In the genomic region with DNA sequence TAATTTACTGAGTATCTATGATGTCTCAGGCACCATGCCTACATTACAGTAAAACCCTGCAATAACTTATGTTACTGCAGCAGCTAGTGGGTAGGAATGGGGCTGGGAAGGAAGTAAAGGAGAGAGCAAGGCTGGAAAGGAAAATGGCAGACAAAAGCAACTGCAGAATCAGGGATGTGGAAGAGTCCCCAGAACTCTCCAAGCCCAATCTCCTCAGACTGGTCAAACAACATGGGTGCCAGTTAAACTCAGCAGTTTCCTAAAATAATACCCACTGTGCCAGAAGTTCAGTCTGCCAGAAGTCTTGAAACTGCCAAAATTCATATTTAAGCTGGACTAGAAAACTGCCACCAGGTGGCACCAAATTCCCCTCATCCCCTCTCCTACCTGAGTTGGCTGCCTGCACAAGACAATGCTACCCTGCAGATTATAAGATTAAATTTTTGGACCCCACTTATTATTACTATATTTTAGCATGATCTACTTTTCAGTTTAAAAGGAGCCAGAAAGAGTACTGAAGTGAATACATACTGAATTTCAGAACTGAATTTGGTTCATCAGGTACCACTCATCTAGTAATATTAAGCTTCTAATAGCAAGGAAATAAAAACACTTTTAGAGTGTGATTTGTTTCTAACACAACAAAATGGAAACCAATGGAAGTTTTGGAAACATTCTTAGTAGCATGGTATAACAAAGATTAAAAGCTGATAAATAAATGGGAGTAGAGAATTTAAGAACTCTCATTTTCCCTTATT, we compare ENCODE assay signal across 8 cellular contexts.
DNase-seq lines count a peak whose midpoint lies in the region; ATAC-seq, FAIRE-seq and TF ChIP-seq lines count a peak whose summit lies in the region.

No MANE protein-coding gene starts in this region.

- DNase-seq in A549 (ENCODE audit: low read depth in 1 of 2, low spot score in 1 of 2) (peak; percentile 49 to 69), HUDEP-2 (lab: John Stamatoyannopoulos, UW; ENCODE audit: unreplicated experiment in 76 of 76) (peak in 56 of 76 experiments; percentile 2 to 61 (median 30)), SHP77 treated with DMSO at 0.1 percent for 48 hours (lab: John Stamatoyannopoulos, UW) (peak; percentile 13), globus pallidus (ENCODE audit: low spot score) (peak; percentile 49), pons (ENCODE audit: low spot score) (peak; percentile 64), upper lobe of right lung (no peak)
- peak; percentile 50 for DNase-seq in activated effector memory CD4-positive, alpha-beta T cell treated with Interleukin-2 at 50 U/mL for 16 hours

- peak; percentile 89 to 90 for ATAC-seq in A549
- ATAC-seq in GM18499 (IDR thresholded peaks at IDR 0.05; ENCODE audit: insufficient read depth, unreplicated experiment): peak; percentile 57
- peak; percentile 75 for ATAC-seq in upper lobe of right lung

- CTCF ChIA-PET in A549 (lab: Yijun Ruan, JAX): interaction anchor here (0.6 to 5.3 kb wide), 27 partner anchors 9 to 813 kb away, joined by 3 to 39 read pairs (median 5); no protein-coding TSS in a partner anchor

- H3K4me3 ChIP-seq in A549 (no peak overlapping the region), upper lobe of right lung (no peak overlapping the region)

- H3K36me3 ChIP-seq in upper lobe of right lung: peaks cover 92% of the 10 kb centered on the region

- TF ChIP-seq CTCF in A549 (IDR thresholded peaks at IDR 0.05): peak; percentile 82
- peak; percentile 77 for TF ChIP-seq CTCF in upper lobe of right lung (IDR thresholded peaks at IDR 0.05)

- FAIRE-seq in A549 (lab: Jason Lieb, UNC): no peak

- TF ChIP-seq POLR2A in A549 (IDR thresholded peaks at IDR 0.05; ENCODE audit: low read length): no peak

- peak; percentile 59 to 61 for TF ChIP-seq RAD21 in A549 (conservative IDR thresholded peaks at IDR 0.05 in 1 of 2, IDR thresholded peaks at IDR 0.05 in 1 of 2)

- H3K27ac ChIP-seq in A549: peak overlapping the region in 1 of 2 experiments; percentile 54; a peak in 2 of 6 replicates
- H3K27ac ChIP-seq in upper lobe of right lung: no peak overlapping the region

- no peaks in the 10 kb centered on the region for H3K27me3 ChIP-seq in upper lobe of right lung

- H3K4me1 ChIP-seq in A549 (no peaks in the 10 kb centered on the region; the same call in 2 of the 3 replicates), upper lobe of right lung (no peaks in the 10 kb centered on the region)

- H3K4me2 ChIP-seq in A549: no peak overlapping the region

- POLR2A ChIA-PET in A549 (lab: Yijun Ruan, JAX): interaction anchor here (0.6 kb wide), 1 partner anchor 120 kb away, joined by 4 read pairs; no protein-coding TSS in a partner anchor

- H3K9me3 ChIP-seq in A549 (no peaks in the 10 kb centered on the region), upper lobe of right lung (no peaks in the 10 kb centered on the region)

- intact Hi-C loops in upper lobe of right lung (cut with DNase I): no loop called here

- no peak for TF ChIP-seq EP300 in A549 (IDR thresholded peaks at IDR 0.05)

TF ChIP-seq in A549, 52 proteins besides CTCF, POLR2A, EP300 and RAD21:
- TF ChIP-seq, protein P1, sequence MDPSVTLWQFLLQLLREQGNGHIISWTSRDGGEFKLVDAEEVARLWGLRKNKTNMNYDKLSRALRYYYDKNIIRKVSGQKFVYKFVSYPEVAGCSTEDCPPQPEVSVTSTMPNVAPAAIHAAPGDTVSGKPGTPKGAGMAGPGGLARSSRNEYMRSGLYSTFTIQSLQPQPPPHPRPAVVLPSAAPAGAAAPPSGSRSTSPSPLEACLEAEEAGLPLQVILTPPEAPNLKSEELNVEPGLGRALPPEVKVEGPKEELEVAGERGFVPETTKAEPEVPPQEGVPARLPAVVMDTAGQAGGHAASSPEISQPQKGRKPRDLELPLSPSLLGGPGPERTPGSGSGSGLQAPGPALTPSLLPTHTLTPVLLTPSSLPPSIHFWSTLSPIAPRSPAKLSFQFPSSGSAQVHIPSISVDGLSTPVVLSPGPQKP (IDR thresholded peaks at IDR 0.05; ENCODE audit: low read depth, low read length): no peak
- TF ChIP-seq SMC3 (IDR thresholded peaks at IDR 0.05): peak; percentile 55; the same call in 1 of the 3 replicates
- TF ChIP-seq, protein P2, sequence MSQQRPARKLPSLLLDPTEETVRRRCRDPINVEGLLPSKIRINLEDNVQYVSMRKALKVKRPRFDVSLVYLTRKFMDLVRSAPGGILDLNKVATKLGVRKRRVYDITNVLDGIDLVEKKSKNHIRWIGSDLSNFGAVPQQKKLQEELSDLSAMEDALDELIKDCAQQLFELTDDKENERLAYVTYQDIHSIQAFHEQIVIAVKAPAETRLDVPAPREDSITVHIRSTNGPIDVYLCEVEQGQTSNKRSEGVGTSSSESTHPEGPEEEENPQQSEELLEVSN (IDR thresholded peaks at IDR 0.05; ENCODE audit: borderline replicate concordance, low read depth): no peak
- no peak for TF ChIP-seq FOSL2 (IDR thresholded peaks at IDR 0.05)
- TF ChIP-seq FOSL2 (CRISPR knock-in tag; IDR thresholded peaks at IDR 0.05): no peak
- TF ChIP-seq CHD2 (IDR thresholded peaks at IDR 0.05; ENCODE audit: low read length, partially characterized antibody): no peak
